20 cellular contexts compared by ENCODE assay signal in the genomic region with DNA sequence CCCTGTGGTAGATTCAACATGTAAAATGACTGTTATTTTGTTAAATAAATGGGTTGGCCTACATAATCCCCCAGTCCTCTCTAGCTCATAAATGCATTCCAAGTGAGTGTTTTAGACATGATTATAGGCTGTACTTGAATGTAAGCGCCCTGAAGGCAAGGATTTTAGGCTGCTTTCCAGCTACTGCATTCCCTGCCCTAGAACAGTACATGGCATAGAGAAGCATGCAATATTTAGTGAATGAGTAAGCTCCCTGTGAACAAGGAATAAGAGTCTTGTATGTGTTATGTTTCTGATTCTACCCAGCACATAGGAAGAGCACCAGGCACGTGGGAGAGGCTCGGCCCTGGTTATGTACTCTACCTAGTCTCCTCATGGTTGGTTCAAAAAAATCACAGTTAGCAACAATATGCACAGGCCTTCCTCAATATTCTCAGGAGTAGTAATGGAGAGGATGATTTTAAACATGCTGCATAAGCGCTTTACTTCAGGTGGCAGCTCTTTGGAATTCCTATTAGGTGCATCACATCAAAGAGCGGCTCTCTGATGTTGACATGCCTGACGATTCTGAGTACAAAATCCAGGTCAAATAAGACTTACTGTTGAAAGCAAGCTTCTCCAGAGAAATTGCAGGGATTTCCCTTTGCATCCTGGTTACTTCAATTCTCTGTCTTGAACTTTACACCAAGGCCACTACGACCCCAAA.
DNase-seq lines count a peak whose midpoint lies in the region; ATAC-seq and TF ChIP-seq lines count a peak whose summit lies in the region.
"Had no signal": no experiment of that assay in that cellular context is flagged by ENCODE, and none has a peak within 500 bp of the region (broad histone marks: within the 10 kb centered on the region; RNA-seq: fewer than 3 reads in every experiment).

No MANE protein-coding gene starts in this region.

- H3K4me3 Mint-ChIP-seq in HFFc6: no peak overlapping the region
- no peak overlapping the region for H3K4me3 Mint-ChIP-seq in activated CD4-positive, alpha-beta T cell treated with anti-CD3 and anti-CD28 coated beads, Interleukin-2, amount 10 ng/mL, durations not matched to agents 24 days and 14 days
- H3K4me3 Mint-ChIP-seq: B cell, GM23338 had no signal

- H3K9me3 ChIP-seq in adipocyte (ENCODE audit: control insufficient read depth, low read length): no peaks in the 10 kb centered on the region
- no peaks in the 10 kb centered on the region for H3K9me3 ChIP-seq in neuronal stem cell (replicated peaks in 1 of 2; ENCODE audit: control insufficient read depth in 2 of 2, insufficient read depth in 1 of 2, low read depth in 1 of 2, low read length in 2 of 2)
- H3K9me3 ChIP-seq: HAP-1 had no signal

- no peak overlapping the region for H3K4ac ChIP-seq in neuronal stem cell (ENCODE audit: low read length)

- no peak overlapping the region for H4K8ac ChIP-seq in neuronal stem cell (ENCODE audit: low read depth, low read length)

- H3K9ac ChIP-seq in adipocyte (ENCODE audit: low read length) (no peak overlapping the region), neuronal stem cell (ENCODE audit: low read depth, low read length, poor library complexity) (no peak overlapping the region)

- no peak overlapping the region for H3K27ac Mint-ChIP-seq in HFFc6
- no peak overlapping the region for H3K27ac Mint-ChIP-seq in activated CD4-positive, alpha-beta T cell treated with anti-CD3 and anti-CD28 coated beads, Interleukin-2, amount 10 ng/mL, durations not matched to agents 24 days and 14 days
- H3K27ac Mint-ChIP-seq: B cell, GM23338 had no signal

- no peak overlapping the region for H2BK5ac ChIP-seq in neuronal stem cell (ENCODE audit: low read length)

- H3K4me1 Mint-ChIP-seq in HFFc6 (ENCODE audit: low read depth): peaks cover 74% of the 10 kb centered on the region
- H3K4me1 Mint-ChIP-seq in activated CD4-positive, alpha-beta T cell treated with anti-CD3 and anti-CD28 coated beads, Interleukin-2, amount 10 ng/mL, durations not matched to agents 24 days and 14 days: no peaks in the 10 kb centered on the region
- H3K4me1 Mint-ChIP-seq: B cell had no signal

- no peak overlapping the region for H3K27ac ChIP-seq in neuronal stem cell (replicated peaks; ENCODE audit: low read length)

- H3K4me1 ChIP-seq in adipocyte (ENCODE audit: control insufficient read depth, insufficient read depth, low read length) (peaks cover 28% of the 10 kb centered on the region), neuronal stem cell (ENCODE audit: control insufficient read depth in 2 of 2, insufficient read depth in 1 of 2, low read depth in 1 of 2, low read length in 2 of 2) (no peaks in the 10 kb centered on the region)
- H3K4me1 ChIP-seq: HAP-1 had no signal

- no peak for ATAC-seq in GM21526 (IDR thresholded peaks at IDR 0.05; ENCODE audit: low FRiP score, unreplicated experiment)
- ATAC-seq: GM23338, SK-N-SH treated with all-trans-retinoic acid at 6 μM for 48 hours had no signal

- WGBS in neuronal stem cell (ENCODE audit: extremely low coverage in 2 of 2, insufficient read length in 2 of 2, insufficient replicate concordance in 1 of 2), 2 donors: no CpG with 5 or more reads among the region's 7 CpGs

- peak; percentile 14 for DNase-seq in AG10803 (ENCODE audit: low read depth)
- DNase-seq in HFFc6: peak; percentile 32
- peak; percentile 23 for DNase-seq in adipocyte (ENCODE audit: low read depth)
- DNase-seq in foreskin melanocyte: peak; percentile 56
- no peak for DNase-seq in activated CD4-positive, alpha-beta T cell treated with anti-CD3 and anti-CD28 coated beads, Interleukin-2, amount 10 ng/mL, durations not matched to agents 24 days and 14 days
- no peak for DNase-seq in neuronal stem cell (ENCODE audit: low spot score)
- no peak for DNase-seq in globus pallidus (ENCODE audit: low spot score)
- DNase-seq: DMS53, NCI-H1694, NCI-H2081, NCI-H2171 treated with DMSO at 0.1 percent for 48 hours, NCI-H446, NCI-H526, RPMI8226, SIG-M5 had no signal

- no peak overlapping the region for H2AK5ac ChIP-seq in neuronal stem cell (ENCODE audit: low read depth, low read length)

- no peak overlapping the region for H2BK120ac ChIP-seq in neuronal stem cell (ENCODE audit: low read depth, low read length)

- H3K4me3 ChIP-seq in AG10803 (ENCODE audit: low read length) (no peak overlapping the region), adipocyte (ENCODE audit: low read length) (no peak overlapping the region), neuronal stem cell (ENCODE audit: low read length in 2 of 2) (no peak overlapping the region)
- H3K4me3 ChIP-seq: GM23338, HAP-1 had no signal

- peaks cover 4% of the 10 kb centered on the region; the same call in 1 of the 2 replicates for H3K9me3 Mint-ChIP-seq in HFFc6
- no peaks in the 10 kb centered on the region for H3K9me3 Mint-ChIP-seq in activated CD4-positive, alpha-beta T cell treated with anti-CD3 and anti-CD28 coated beads, Interleukin-2, amount 10 ng/mL, durations not matched to agents 24 days and 14 days
- H3K9me3 Mint-ChIP-seq: GM23338 had no signal

- no peak overlapping the region for H2BK12ac ChIP-seq in neuronal stem cell (ENCODE audit: low read length)

- H2AFZ ChIP-seq in neuronal stem cell (ENCODE audit: low read length): no peak overlapping the region
- H2AFZ ChIP-seq: GM23338 had no signal

- no peak overlapping the region for H2BK15ac ChIP-seq in neuronal stem cell (ENCODE audit: low read length)

- no peak overlapping the region for H3K14ac ChIP-seq in neuronal stem cell (ENCODE audit: low read length)

- H3K23ac ChIP-seq in neuronal stem cell (ENCODE audit: low read depth, low read length, poor library complexity): no peak overlapping the region

- no peak overlapping the region for H4K91ac ChIP-seq in neuronal stem cell (ENCODE audit: low read depth, low read length, poor library complexity)

- H3K79me1 ChIP-seq in neuronal stem cell (ENCODE audit: low read depth, low read length): peaks cover 6% of the 10 kb centered on the region

- H3K18ac ChIP-seq in neuronal stem cell (ENCODE audit: low read length): no peak overlapping the region

- peaks cover 8% of the 10 kb centered on the region for H3K36me3 Mint-ChIP-seq in HFFc6 (ENCODE audit: low read depth)
- H3K36me3 Mint-ChIP-seq in activated CD4-positive, alpha-beta T cell treated with anti-CD3 and anti-CD28 coated beads, Interleukin-2, amount 10 ng/mL, durations not matched to agents 24 days and 14 days (ENCODE audit: low read depth): no peaks in the 10 kb centered on the region

- intact Hi-C loops in activated CD4-positive, alpha-beta T cell treated with anti-CD3 and anti-CD28 coated beads, Interleukin-2, amount 10 ng/mL, durations not matched to agents 24 days and 14 days (cut with micrococcal nuclease): no loop called here

- H3K27me3 ChIP-seq in adipocyte (replicated peaks; ENCODE audit: control insufficient read depth, insufficient read depth, low read length) (no peaks in the 10 kb centered on the region), neuronal stem cell (ENCODE audit: control insufficient read depth in 3 of 3, insufficient read depth in 3 of 3, low read depth in 1 of 3, low read length in 3 of 3) (no peaks in the 10 kb centered on the region)

- no peak for TF ChIP-seq CTCF in AG10803 (conservative IDR thresholded peaks at IDR 0.05; ENCODE audit: low read length)
- no peak for TF ChIP-seq CTCF in HFFc6 (IDR thresholded peaks at IDR 0.05)

- H3K36me3 ChIP-seq in adipocyte (ENCODE audit: control insufficient read depth, insufficient read depth, low read length, severe bottlenecking) (no peaks in the 10 kb centered on the region), neuronal stem cell (replicated peaks in 1 of 2; ENCODE audit: control insufficient read depth in 2 of 2, insufficient read depth in 2 of 2, low read length in 2 of 2) (peaks cover 0 to 4% of the 10 kb centered on the region in 2 donors)
- H3K36me3 ChIP-seq: HAP-1 had no signal

- no peak overlapping the region for H3K4me2 ChIP-seq in neuronal stem cell (ENCODE audit: insufficient read depth, low read length, poor library complexity, severe bottlenecking)
- H3K4me2 ChIP-seq: GM23338 had no signal

- H3K27me3 Mint-ChIP-seq in HFFc6 (ENCODE audit: insufficient read depth): no peaks in the 10 kb centered on the region; the same call in 1 of the 2 replicates
- H3K27me3 Mint-ChIP-seq in activated CD4-positive, alpha-beta T cell treated with anti-CD3 and anti-CD28 coated beads, Interleukin-2, amount 10 ng/mL, durations not matched to agents 24 days and 14 days: no peaks in the 10 kb centered on the region
- H3K27me3 Mint-ChIP-seq: B cell had no signal

Comparison
In these comparisons a context has a peak if more than half of its experiments do, and no peak if none do; other contexts are left out.
1. DNase-seq: peak in AG10803 (single experiment), HFFc6 (single experiment), adipocyte (single experiment) and foreskin melanocyte (single experiment); none in activated CD4-positive, alpha-beta T cell treated with anti-CD3 and anti-CD28 coated beads, Interleukin-2, amount 10 ng/mL, durations not matched to agents 24 days and 14 days (single experiment), neuronal stem cell (single experiment) and globus pallidus (single experiment).